Comparison of ENCODE assay signal across 23 cellular contexts in the genomic region with DNA sequence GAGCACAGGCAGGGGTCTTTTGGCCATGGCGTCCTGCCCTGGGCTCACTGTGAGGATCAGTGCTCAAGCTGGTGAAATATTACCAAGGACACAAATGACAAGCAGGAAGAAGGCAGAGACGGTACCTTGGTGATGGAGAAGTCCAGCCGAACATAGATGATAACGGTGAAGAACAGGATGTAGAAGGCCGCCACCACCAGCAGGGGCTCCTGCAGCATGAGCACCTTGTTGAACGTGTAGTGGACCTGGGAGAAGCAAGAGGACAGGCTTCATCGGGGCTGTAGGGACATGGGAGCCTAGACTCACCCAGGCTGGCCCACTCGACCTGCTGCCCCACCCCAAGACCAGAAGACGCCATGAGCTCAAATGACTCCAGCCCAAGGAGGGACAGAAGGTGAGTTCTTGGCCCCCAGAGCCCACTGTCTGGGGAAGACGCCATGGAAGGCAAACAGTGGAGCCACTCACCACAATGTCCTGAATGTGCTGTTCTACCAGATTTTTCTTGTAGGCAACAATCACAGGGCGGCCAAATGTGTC. TPM values are rescaled to one million over a fixed set of nuclear protein-coding genes. Genes with fewer than 3 reads are reported as not detected.
DNase-seq lines count a peak whose midpoint lies in the region; ATAC-seq, FAIRE-seq and TF ChIP-seq lines count a peak whose summit lies in the region.
"Had no signal": no experiment of that assay in that cellular context is flagged by ENCODE, and none has a peak within 500 bp of the region (broad histone marks: within the 10 kb centered on the region; RNA-seq: fewer than 3 reads in every experiment).

No MANE protein-coding gene starts in this region.

- no peak for TF ChIP-seq CTCF in HepG2 (CRISPR knock-in tag; IDR thresholded peaks at IDR 0.05)
- TF ChIP-seq CTCF in right lobe of liver (IDR thresholded peaks at IDR 0.05) = no peak
- TF ChIP-seq CTCF in nephron (IDR thresholded peaks at IDR 0.05; ENCODE audit: unreplicated experiment in 3 of 3) = no peak

- ATAC-seq in HepG2 (peak; percentile 34; the same call in 1 of the 3 replicates), right lobe of liver (no peak), GM18519 (IDR thresholded peaks at IDR 0.05; ENCODE audit: low FRiP score, unreplicated experiment) (no peak)
- no peak for ATAC-seq in activated naive CD8-positive, alpha-beta T cell treated with anti-CD3 and anti-CD28 coated beads, Interleukin-2, amount 50 U/mL, for 24 hours
- ATAC-seq: GM12878, HCT116, lower lobe of right lung, natural killer cell had no signal

- no peak overlapping the region for H3K9ac ChIP-seq in HepG2 (ENCODE audit: insufficient read depth, low read depth, low read length)

- CTCF ChIA-PET in HepG2 (lab: Yijun Ruan, JAX; ENCODE audit: low intra/inter-chr PET ratio, low total read pairs) = no interaction called here

- intact Hi-C loops in HepG2 (cut with micrococcal nuclease; ENCODE audit: unreplicated experiment) (no loop called here), right lobe of liver (cut with DNase I) (no loop called here)

- H3K9me3 ChIP-seq in HepG2 (ENCODE audit: low read length) = no peaks in the 10 kb centered on the region
- H3K9me3 ChIP-seq in right lobe of liver = no peaks in the 10 kb centered on the region
- H3K9me3 ChIP-seq: ascending aorta, lower lobe of right lung had no signal

- H3K4me1 Mint-ChIP-seq in activated naive CD8-positive, alpha-beta T cell treated with anti-CD3 and anti-CD28 coated beads, Interleukin-2, amount 50 U/mL, for 24 hours = peaks cover 10% of the 10 kb centered on the region
- no peaks in the 10 kb centered on the region for H3K4me1 Mint-ChIP-seq in nephron

- H3K79me2 ChIP-seq in HepG2 (ENCODE audit: insufficient read depth, low read length) = peaks cover 3% of the 10 kb centered on the region

- TF ChIP-seq POLR2A in HepG2 (IDR thresholded peaks at IDR 0.05; ENCODE audit: insufficient read depth in 1 of 2, low read depth in 2 of 2, low read length in 2 of 2) (no peak), right lobe of liver (IDR thresholded peaks at IDR 0.05) (no peak)

- no peak overlapping the region for H3K4me2 ChIP-seq in HepG2 (ENCODE audit: low read depth, low read length)

- H3K27me3 ChIP-seq in HepG2 (ENCODE audit: control insufficient read depth in 1 of 2, insufficient read depth in 2 of 2, low read length in 2 of 2) (no peaks in the 10 kb centered on the region), right lobe of liver (no peaks in the 10 kb centered on the region)
- H3K27me3 ChIP-seq: ascending aorta had no signal

- 99% methylated on average over 9 of the region's 11 CpGs for WGBS in HepG2 (ENCODE audit: low lambda C conversion rate)
- 91% methylated on average over 7 of the region's 11 CpGs for WGBS in right lobe of liver (ENCODE audit: insufficient coverage, low coverage, low lambda C conversion rate, missing lambda C conversion rate)

- POLR2A ChIA-PET in HepG2 (lab: Yijun Ruan, JAX) = no interaction called here

- H3K4me3 ChIP-seq in HepG2 (replicated peaks in 1 of 3; ENCODE audit: insufficient read depth in 1 of 3, low read depth in 2 of 3, low read length in 3 of 3) = no peak overlapping the region
- no peak overlapping the region for H3K4me3 ChIP-seq in right lobe of liver
- H3K4me3 ChIP-seq: ascending aorta, GM12878, lower lobe of right lung had no signal

- H3K36me3 Mint-ChIP-seq in activated naive CD8-positive, alpha-beta T cell treated with anti-CD3 and anti-CD28 coated beads, Interleukin-2, amount 50 U/mL, for 24 hours (ENCODE audit: low read depth) = peaks cover 72% of the 10 kb centered on the region
- peaks cover 78% of the 10 kb centered on the region for H3K36me3 Mint-ChIP-seq in nephron (ENCODE audit: low read depth)

- no peak overlapping the region for H2AFZ ChIP-seq in HepG2 (ENCODE audit: low read length)

- no peaks in the 10 kb centered on the region for H3K4me1 ChIP-seq in HepG2 (ENCODE audit: insufficient read depth, low read length)
- peaks cover 0 to 8% (median 0%) of the 10 kb centered on the region in 4 donors for H3K4me1 ChIP-seq in right lobe of liver
- H3K4me1 ChIP-seq: ascending aorta had no signal

- TF ChIP-seq EP300 in HepG2 (IDR thresholded peaks at IDR 0.05; ENCODE audit: low read depth in 2 of 2, low read length in 2 of 2) (no peak), HepG2 (CRISPR knock-in tag; IDR thresholded peaks at IDR 0.05; ENCODE audit: borderline replicate concordance) (no peak)

- no peaks in the 10 kb centered on the region for H3K9me3 Mint-ChIP-seq in activated naive CD8-positive, alpha-beta T cell treated with anti-CD3 and anti-CD28 coated beads, Interleukin-2, amount 50 U/mL, for 24 hours
- H3K9me3 Mint-ChIP-seq in nephron = no peaks in the 10 kb centered on the region
- H3K9me3 Mint-ChIP-seq: activated naive CD4-positive, alpha-beta T cell treated with anti-CD3 and anti-CD28 coated beads, Interleukin-2, amount 50 U/mL, for 24 hours; natural killer cell had no signal

- H3K27me3 Mint-ChIP-seq in activated naive CD8-positive, alpha-beta T cell treated with anti-CD3 and anti-CD28 coated beads, Interleukin-2, amount 50 U/mL, for 24 hours = no peaks in the 10 kb centered on the region
- no peaks in the 10 kb centered on the region for H3K27me3 Mint-ChIP-seq in nephron (ENCODE audit: low read depth)
- H3K27me3 Mint-ChIP-seq: activated naive CD4-positive, alpha-beta T cell treated with anti-CD3 and anti-CD28 coated beads, Interleukin-2, amount 50 U/mL, for 24 hours had no signal

- no TSS peak for BruUV-seq in HepG2 (replicated peaks; lab: Mats Ljungman, UMichigan)

- in situ Hi-C loops in HepG2 (cut with HindIII; ENCODE audit: extremely low pct_ligation_motif_present, low pct_unique_long_range_greater_than_20kb) = no loop called here

- no peak overlapping the region for H3K4me3 Mint-ChIP-seq in activated naive CD8-positive, alpha-beta T cell treated with anti-CD3 and anti-CD28 coated beads, Interleukin-2, amount 50 U/mL, for 24 hours
- H3K4me3 Mint-ChIP-seq in nephron = no peak overlapping the region
- H3K4me3 Mint-ChIP-seq: activated naive CD4-positive, alpha-beta T cell treated with anti-CD3 and anti-CD28 coated beads, Interleukin-2, amount 50 U/mL, for 24 hours; natural killer cell had no signal

- TF ChIP-seq RAD21 in HepG2 (CRISPR knock-in tag; IDR thresholded peaks at IDR 0.05) = no peak

- FAIRE-seq in HepG2 (lab: Jason Lieb, UNC) = no peak
- FAIRE-seq: GM12878, HTR-8/SVneo, keratinocyte had no signal

- H3K27ac ChIP-seq in HepG2 (ENCODE audit: extremely low read length, insufficient read depth, low read length) = no peak overlapping the region
- no peak overlapping the region for H3K27ac ChIP-seq in right lobe of liver
- H3K27ac ChIP-seq: ascending aorta, RWPE1 had no signal

- no peaks in the 10 kb centered on the region for H4K20me1 ChIP-seq in HepG2 (ENCODE audit: insufficient read depth, low read length)

- H3K27ac Mint-ChIP-seq in activated naive CD8-positive, alpha-beta T cell treated with anti-CD3 and anti-CD28 coated beads, Interleukin-2, amount 50 U/mL, for 24 hours = peak overlapping the region; percentile 61
- H3K27ac Mint-ChIP-seq in nephron = peak overlapping the region in 2 of 3 experiments; percentile 59 to 96
- H3K27ac Mint-ChIP-seq: activated naive CD4-positive, alpha-beta T cell treated with anti-CD3 and anti-CD28 coated beads, Interleukin-2, amount 50 U/mL, for 24 hours had no signal

- peaks cover 52 to 86% of the 10 kb centered on the region in 2 experiments for H3K36me3 ChIP-seq in HepG2 (replicated peaks in 1 of 2; ENCODE audit: control insufficient read depth in 1 of 2, insufficient read depth in 2 of 2, low read length in 2 of 2)
- peaks cover 14 to 76% (median 46%) of the 10 kb centered on the region in 4 donors for H3K36me3 ChIP-seq in right lobe of liver

- no peak for DNase-seq in HepG2 (ENCODE audit: low spot score)
- DNase-seq in right lobe of liver = no peak
- no peak for DNase-seq in activated naive CD8-positive, alpha-beta T cell treated with anti-CD3 and anti-CD28 coated beads, Interleukin-2, amount 50 U/mL, for 24 hours
- no peak for DNase-seq in activated naive CD4-positive, alpha-beta T cell treated with Interleukin-2 at 50 U/mL for 16 hours
- no peak for DNase-seq in foreskin melanocyte
- DNase-seq: central memory CD4-positive, alpha-beta T cell; EL; KG1; lower lobe of right lung; MM.1S; natural killer cell; NCI-H1417; NCI-H748 treated with DMSO at 0.1 percent for 48 hours; T-helper 2 cell had no signal

RNA-seq across cellular contexts. Expression of a gene that starts 25.1 kb away (rescaled TPM):
- total RNA-seq in HepG2 (2016; rRNA removed; fragmentation: Illumina TruSeq; extraction: Trizol) = 158 and 342 TPM in 2 replicates
- 95.2 and 99.3 TPM in 2 replicates for total RNA-seq in HepG2 (2016; cell fraction: cytosol; rRNA removed; fragmentation: Illumina TruSeq; extraction: Trizol; ENCODE audit: low read depth)
- 156 and 336 TPM in 2 replicates for total RNA-seq in HepG2 (2016; cell fraction: insoluble cytoplasmic fraction; rRNA removed; fragmentation: Illumina TruSeq; extraction: Trizol)
- total RNA-seq in HepG2 (2016; cell fraction: membrane; rRNA removed; fragmentation: Illumina TruSeq; extraction: Trizol) = 158 and 173 TPM in 2 replicates
- total RNA-seq in HepG2 (2016; cell fraction: nucleus; rRNA removed; fragmentation: Illumina TruSeq; extraction: Trizol) = 246 and 283 TPM in 2 replicates
- polyA plus RNA-seq in HepG2 (2011; rRNA removed) = 243 and 290 TPM in 2 replicates
- polyA plus RNA-seq in HepG2 (2011; cell fraction: cytosol; rRNA removed) = 241 and 251 TPM in 2 replicates
- 102 and 103 TPM in 2 replicates for polyA plus RNA-seq in HepG2 (2011; cell fraction: nucleus; rRNA removed)
- polyA plus RNA-seq in HepG2 (2012) = 136 and 184 TPM in 2 replicates
- 84.9 and 88.7 TPM in 2 replicates for polyA plus RNA-seq in HepG2 (2016; cell fraction: cytosol; fragmentation: Illumina TruSeq; extraction: Trizol; ENCODE audit: low read depth)
- polyA plus RNA-seq in HepG2 (2016; cell fraction: insoluble cytoplasmic fraction; fragmentation: Illumina TruSeq; extraction: Trizol; ENCODE audit: low read depth) = 124 and 131 TPM in 2 replicates
- polyA plus RNA-seq in HepG2 (2016; cell fraction: membrane; fragmentation: Illumina TruSeq; extraction: Trizol; ENCODE audit: low read depth) = 106 and 122 TPM in 2 replicates
- polyA plus RNA-seq in HepG2 (2016; cell fraction: nucleus; fragmentation: Illumina TruSeq; extraction: Trizol; ENCODE audit: insufficient read depth, low read depth) = 289 and 294 TPM in 2 replicates
- 467 and 766 TPM in 2 replicates for polyA minus RNA-seq in HepG2 (2011; rRNA and poly(A)+ RNA removed; ENCODE audit: low replicate concordance)
- polyA minus RNA-seq in HepG2 (2011; cell fraction: cytosol; rRNA and poly(A)+ RNA removed) = 220 and 227 TPM in 2 replicates
- polyA minus RNA-seq in HepG2 (2011; cell fraction: nucleus; rRNA and poly(A)+ RNA removed) = 116 and 127 TPM in 2 replicates
- total RNA-seq in right lobe of liver = 100 to 1,000 TPM in 5 of 6 experiments, 10 to 100 TPM in 1; 94.4 to 244 (median 190) TPM
